In the genomic region with DNA sequence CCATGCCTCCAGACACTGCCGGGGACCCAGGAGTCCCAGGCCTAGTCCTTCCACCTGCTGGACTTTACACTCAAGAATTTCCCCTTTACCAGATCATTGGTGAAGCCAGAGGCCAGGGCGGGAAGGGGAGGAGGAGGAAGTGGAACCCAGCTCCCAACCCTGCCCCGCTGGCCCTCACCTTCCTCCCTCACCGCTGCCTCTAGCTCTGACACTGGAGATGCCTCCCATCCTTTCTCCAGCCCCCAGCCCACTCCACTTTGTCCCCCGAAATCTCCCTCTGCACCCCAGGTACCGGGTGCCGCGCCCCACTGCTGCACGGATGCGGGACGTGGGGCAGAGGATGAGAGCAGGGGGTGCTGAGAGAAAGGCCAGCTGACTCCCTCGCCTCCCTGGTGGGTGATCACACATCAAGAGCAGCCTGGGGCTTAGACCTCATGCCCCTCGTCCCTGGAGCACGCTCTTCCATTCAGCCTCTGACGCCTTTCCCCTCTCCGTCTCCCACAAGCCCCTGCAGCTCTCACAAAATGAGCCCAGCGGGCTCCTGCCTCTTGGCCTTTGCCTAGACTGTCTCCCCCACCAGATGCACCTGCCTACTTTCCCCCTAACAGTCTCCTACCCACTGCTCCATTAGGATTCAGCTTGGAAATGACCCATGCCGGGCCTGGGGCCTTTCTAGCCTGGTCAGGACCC, we compare ENCODE assay signal across 1 cellular context.
A peak's percentile ranks its signal among the peaks of the same experiment; 100 is the strongest.
TF ChIP-seq lines count a peak whose summit lies in the region.

A gene with protein sequence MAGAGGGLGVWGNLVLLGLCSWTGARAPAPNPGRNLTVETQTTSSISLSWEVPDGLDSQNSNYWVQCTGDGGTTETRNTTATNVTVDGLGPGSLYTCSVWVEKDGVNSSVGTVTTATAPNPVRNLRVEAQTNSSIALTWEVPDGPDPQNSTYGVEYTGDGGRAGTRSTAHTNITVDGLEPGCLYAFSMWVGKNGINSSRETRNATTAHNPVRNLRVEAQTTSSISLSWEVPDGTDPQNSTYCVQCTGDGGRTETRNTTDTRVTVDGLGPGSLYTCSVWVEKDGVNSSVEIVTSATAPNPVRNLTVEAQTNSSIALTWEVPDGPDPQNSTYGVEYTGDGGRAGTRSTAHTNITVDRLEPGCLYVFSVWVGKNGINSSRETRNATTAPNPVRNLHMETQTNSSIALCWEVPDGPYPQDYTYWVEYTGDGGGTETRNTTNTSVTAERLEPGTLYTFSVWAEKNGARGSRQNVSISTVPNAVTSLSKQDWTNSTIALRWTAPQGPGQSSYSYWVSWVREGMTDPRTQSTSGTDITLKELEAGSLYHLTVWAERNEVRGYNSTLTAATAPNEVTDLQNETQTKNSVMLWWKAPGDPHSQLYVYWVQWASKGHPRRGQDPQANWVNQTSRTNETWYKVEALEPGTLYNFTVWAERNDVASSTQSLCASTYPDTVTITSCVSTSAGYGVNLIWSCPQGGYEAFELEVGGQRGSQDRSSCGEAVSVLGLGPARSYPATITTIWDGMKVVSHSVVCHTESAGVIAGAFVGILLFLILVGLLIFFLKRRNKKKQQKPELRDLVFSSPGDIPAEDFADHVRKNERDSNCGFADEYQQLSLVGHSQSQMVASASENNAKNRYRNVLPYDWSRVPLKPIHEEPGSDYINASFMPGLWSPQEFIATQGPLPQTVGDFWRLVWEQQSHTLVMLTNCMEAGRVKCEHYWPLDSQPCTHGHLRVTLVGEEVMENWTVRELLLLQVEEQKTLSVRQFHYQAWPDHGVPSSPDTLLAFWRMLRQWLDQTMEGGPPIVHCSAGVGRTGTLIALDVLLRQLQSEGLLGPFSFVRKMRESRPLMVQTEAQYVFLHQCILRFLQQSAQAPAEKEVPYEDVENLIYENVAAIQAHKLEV (minus strand): TSS at position 72 of the 690 bp plus-strand sequence. CDS start 68 bp downstream, at position 4.

TF ChIP-seq in HepG2, 621 proteins besides CTCF, POLR2A, EP300 and RAD21 (continued from another document and continues in another):
- TF ChIP-seq, protein P1, sequence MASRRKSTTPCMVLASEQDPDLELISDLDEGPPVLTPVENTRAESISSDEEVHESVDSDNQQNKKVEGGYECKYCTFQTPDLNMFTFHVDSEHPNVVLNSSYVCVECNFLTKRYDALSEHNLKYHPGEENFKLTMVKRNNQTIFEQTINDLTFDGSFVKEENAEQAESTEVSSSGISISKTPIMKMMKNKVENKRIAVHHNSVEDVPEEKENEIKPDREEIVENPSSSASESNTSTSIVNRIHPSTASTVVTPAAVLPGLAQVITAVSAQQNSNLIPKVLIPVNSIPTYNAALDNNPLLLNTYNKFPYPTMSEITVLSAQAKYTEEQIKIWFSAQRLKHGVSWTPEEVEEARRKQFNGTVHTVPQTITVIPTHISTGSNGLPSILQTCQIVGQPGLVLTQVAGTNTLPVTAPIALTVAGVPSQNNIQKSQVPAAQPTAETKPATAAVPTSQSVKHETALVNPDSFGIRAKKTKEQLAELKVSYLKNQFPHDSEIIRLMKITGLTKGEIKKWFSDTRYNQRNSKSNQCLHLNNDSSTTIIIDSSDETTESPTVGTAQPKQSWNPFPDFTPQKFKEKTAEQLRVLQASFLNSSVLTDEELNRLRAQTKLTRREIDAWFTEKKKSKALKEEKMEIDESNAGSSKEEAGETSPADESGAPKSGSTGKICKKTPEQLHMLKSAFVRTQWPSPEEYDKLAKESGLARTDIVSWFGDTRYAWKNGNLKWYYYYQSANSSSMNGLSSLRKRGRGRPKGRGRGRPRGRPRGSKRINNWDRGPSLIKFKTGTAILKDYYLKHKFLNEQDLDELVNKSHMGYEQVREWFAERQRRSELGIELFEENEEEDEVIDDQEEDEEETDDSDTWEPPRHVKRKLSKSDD (CRISPR knock-in tag; IDR thresholded peaks at IDR 0.05; ENCODE audit: low read depth) = no peak
- no peak for TF ChIP-seq RFX3 (CRISPR knock-in tag; IDR thresholded peaks at IDR 0.05)
- no peak for TF ChIP-seq ZNF644 (CRISPR knock-in tag; IDR thresholded peaks at IDR 0.05; ENCODE audit: low read depth)
- TF ChIP-seq ZNF451 (CRISPR knock-in tag; IDR thresholded peaks at IDR 0.05) = 0 out of 2 replicates have a peak, but pooled peaks have one; percentile 34
- TF ChIP-seq, protein P2, sequence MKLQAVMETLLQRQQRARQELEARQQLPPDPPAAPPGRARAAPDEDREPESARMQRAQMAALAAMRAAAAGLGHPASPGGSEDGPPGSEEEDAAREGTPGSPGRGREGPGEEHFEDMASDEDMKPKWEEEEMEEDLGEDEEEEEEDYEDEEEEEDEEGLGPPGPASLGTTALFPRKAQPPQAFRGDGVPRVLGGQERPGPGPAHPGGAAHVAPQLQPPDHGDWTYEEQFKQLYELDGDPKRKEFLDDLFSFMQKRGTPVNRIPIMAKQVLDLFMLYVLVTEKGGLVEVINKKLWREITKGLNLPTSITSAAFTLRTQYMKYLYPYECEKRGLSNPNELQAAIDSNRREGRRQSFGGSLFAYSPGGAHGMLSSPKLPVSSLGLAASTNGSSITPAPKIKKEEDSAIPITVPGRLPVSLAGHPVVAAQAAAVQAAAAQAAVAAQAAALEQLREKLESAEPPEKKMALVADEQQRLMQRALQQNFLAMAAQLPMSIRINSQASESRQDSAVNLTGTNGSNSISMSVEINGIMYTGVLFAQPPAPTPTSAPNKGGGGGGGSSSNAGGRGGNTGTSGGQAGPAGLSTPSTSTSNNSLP (IDR thresholded peaks at IDR 0.05; ENCODE audit: low read depth, low read length) = no peak
- no peak for TF ChIP-seq TBP (CRISPR knock-in tag; IDR thresholded peaks at IDR 0.05)
- TF ChIP-seq MXD4 (CRISPR knock-in tag; IDR thresholded peaks at IDR 0.05) = no peak
- no peak for TF ChIP-seq AGO1 (IDR thresholded peaks at IDR 0.05; ENCODE audit: low read depth, low read length, poor library complexity, severe bottlenecking)
- peak; percentile 30; the same call in 1 of the 2 replicates for TF ChIP-seq ZNF572 (CRISPR knock-in tag; IDR thresholded peaks at IDR 0.05)
- TF ChIP-seq EZH2 (conservative IDR thresholded peaks at IDR 0.05; ENCODE audit: low read depth, low read length) = no peak
- TF ChIP-seq PRPF4 (IDR thresholded peaks at IDR 0.05; ENCODE audit: low read depth, low read length, poor library complexity, severe bottlenecking) = no peak
- TF ChIP-seq, protein P3, sequence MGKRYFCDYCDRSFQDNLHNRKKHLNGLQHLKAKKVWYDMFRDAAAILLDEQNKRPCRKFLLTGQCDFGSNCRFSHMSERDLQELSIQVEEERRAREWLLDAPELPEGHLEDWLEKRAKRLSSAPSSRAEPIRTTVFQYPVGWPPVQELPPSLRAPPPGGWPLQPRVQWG (CRISPR knock-in tag; IDR thresholded peaks at IDR 0.05; ENCODE audit: borderline replicate concordance, low read depth) = no peak
- peak; percentile 60; the same call in 1 of the 2 replicates for TF ChIP-seq BRD4 (CRISPR knock-in tag; IDR thresholded peaks at IDR 0.05)
- TF ChIP-seq, protein P4, sequence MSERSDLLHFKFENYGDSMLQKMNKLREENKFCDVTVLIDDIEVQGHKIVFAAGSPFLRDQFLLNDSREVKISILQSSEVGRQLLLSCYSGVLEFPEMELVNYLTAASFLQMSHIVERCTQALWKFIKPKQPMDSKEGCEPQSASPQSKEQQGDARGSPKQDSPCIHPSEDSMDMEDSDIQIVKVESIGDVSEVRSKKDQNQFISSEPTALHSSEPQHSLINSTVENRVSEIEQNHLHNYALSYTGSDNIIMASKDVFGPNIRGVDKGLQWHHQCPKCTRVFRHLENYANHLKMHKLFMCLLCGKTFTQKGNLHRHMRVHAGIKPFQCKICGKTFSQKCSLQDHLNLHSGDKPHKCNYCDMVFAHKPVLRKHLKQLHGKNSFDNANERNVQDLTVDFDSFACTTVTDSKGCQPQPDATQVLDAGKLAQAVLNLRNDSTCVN (CRISPR knock-in tag; IDR thresholded peaks at IDR 0.05; ENCODE audit: borderline replicate concordance) = no peak
- no peak for TF ChIP-seq ZNF737 (CRISPR knock-in tag; IDR thresholded peaks at IDR 0.05; ENCODE audit: borderline replicate concordance)
- TF ChIP-seq FOXO1 (CRISPR knock-in tag; IDR thresholded peaks at IDR 0.05) = no peak
- no peak; the same call in 1 of the 2 replicates for TF ChIP-seq ZNF12 (CRISPR knock-in tag; IDR thresholded peaks at IDR 0.05)
- no peak for TF ChIP-seq ZNF333 (CRISPR knock-in tag; IDR thresholded peaks at IDR 0.05; ENCODE audit: borderline replicate concordance)
- TF ChIP-seq KDM5B (CRISPR knock-in tag; IDR thresholded peaks at IDR 0.05; ENCODE audit: borderline replicate concordance) = peak; percentile 86; the same call in 1 of the 2 replicates
- no peak for TF ChIP-seq MXI1 (IDR thresholded peaks at IDR 0.05; ENCODE audit: borderline replicate concordance, low read depth, low read length)
- no peak for TF ChIP-seq ZFP36L1 (CRISPR knock-in tag; IDR thresholded peaks at IDR 0.05)
- peak; percentile 42 for TF ChIP-seq ZNF777 (CRISPR knock-in tag; IDR thresholded peaks at IDR 0.05)
- 0 out of 2 replicates have a peak, but pooled peaks have one; percentile 15 for TF ChIP-seq ARID2 (CRISPR knock-in tag; IDR thresholded peaks at IDR 0.05; ENCODE audit: borderline replicate concordance)
- no peak for TF ChIP-seq ZNF792 (CRISPR knock-in tag; IDR thresholded peaks at IDR 0.05)
- no peak for TF ChIP-seq ATM (IDR thresholded peaks at IDR 0.05; ENCODE audit: borderline replicate concordance)
- TF ChIP-seq, protein P5, sequence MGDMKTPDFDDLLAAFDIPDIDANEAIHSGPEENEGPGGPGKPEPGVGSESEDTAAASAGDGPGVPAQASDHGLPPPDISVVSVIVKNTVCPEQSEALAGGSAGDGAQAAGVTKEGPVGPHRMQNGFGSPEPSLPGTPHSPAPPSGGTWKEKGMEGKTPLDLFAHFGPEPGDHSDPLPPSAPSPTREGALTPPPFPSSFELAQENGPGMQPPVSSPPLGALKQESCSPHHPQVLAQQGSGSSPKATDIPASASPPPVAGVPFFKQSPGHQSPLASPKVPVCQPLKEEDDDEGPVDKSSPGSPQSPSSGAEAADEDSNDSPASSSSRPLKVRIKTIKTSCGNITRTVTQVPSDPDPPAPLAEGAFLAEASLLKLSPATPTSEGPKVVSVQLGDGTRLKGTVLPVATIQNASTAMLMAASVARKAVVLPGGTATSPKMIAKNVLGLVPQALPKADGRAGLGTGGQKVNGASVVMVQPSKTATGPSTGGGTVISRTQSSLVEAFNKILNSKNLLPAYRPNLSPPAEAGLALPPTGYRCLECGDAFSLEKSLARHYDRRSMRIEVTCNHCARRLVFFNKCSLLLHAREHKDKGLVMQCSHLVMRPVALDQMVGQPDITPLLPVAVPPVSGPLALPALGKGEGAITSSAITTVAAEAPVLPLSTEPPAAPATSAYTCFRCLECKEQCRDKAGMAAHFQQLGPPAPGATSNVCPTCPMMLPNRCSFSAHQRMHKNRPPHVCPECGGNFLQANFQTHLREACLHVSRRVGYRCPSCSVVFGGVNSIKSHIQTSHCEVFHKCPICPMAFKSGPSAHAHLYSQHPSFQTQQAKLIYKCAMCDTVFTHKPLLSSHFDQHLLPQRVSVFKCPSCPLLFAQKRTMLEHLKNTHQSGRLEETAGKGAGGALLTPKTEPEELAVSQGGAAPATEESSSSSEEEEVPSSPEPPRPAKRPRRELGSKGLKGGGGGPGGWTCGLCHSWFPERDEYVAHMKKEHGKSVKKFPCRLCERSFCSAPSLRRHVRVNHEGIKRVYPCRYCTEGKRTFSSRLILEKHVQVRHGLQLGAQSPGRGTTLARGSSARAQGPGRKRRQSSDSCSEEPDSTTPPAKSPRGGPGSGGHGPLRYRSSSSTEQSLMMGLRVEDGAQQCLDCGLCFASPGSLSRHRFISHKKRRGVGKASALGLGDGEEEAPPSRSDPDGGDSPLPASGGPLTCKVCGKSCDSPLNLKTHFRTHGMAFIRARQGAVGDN (CRISPR knock-in tag; IDR thresholded peaks at IDR 0.05) = peak; percentile 98
- no peak for TF ChIP-seq TCF7 (IDR thresholded peaks at IDR 0.05; ENCODE audit: low read depth)
- peak; percentile 87; the same call in 1 of the 2 replicates for TF ChIP-seq ZNF563 (CRISPR knock-in tag; IDR thresholded peaks at IDR 0.05)
- no peak for TF ChIP-seq REXO4 (CRISPR knock-in tag; IDR thresholded peaks at IDR 0.05; ENCODE audit: borderline replicate concordance)
- TF ChIP-seq ZNF234 (CRISPR knock-in tag; conservative IDR thresholded peaks at IDR 0.05) = no peak
- TF ChIP-seq ZNF256 (CRISPR knock-in tag; conservative IDR thresholded peaks at IDR 0.05) = no peak
- TF ChIP-seq ZNF44 (CRISPR knock-in tag; IDR thresholded peaks at IDR 0.05) = no peak
- no peak for TF ChIP-seq SUZ12 (IDR thresholded peaks at IDR 0.05; ENCODE audit: low read depth, low read length)
- no peak for TF ChIP-seq ZNF432 (CRISPR knock-in tag; IDR thresholded peaks at IDR 0.05; ENCODE audit: borderline replicate concordance)
- TF ChIP-seq, protein P6, sequence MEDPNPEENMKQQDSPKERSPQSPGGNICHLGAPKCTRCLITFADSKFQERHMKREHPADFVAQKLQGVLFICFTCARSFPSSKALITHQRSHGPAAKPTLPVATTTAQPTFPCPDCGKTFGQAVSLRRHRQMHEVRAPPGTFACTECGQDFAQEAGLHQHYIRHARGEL (CRISPR knock-in tag; IDR thresholded peaks at IDR 0.05) = no peak
- TF ChIP-seq JUND (CRISPR knock-in tag; IDR thresholded peaks at IDR 0.05) = no peak
- TF ChIP-seq PHF21A (CRISPR knock-in tag; IDR thresholded peaks at IDR 0.05) = no peak; the same call in 1 of the 2 replicates
- no peak for TF ChIP-seq SRSF1 (optimal IDR thresholded peaks at IDR 0.05; ENCODE audit: low read depth, low read length)
- no peak for TF ChIP-seq GZF1 (CRISPR knock-in tag; IDR thresholded peaks at IDR 0.05)
- TF ChIP-seq YEATS4 (CRISPR knock-in tag; IDR thresholded peaks at IDR 0.05; ENCODE audit: borderline replicate concordance) = peak; percentile 37; the same call in 1 of the 2 replicates
- TF ChIP-seq PAX8 (CRISPR knock-in tag; IDR thresholded peaks at IDR 0.05; ENCODE audit: borderline replicate concordance) = no peak
